Comparison of ENCODE assay signal across 1 cellular context in genomic region chr6:31870385-31870921, GRCh38.
TF ChIP-seq lines count a peak whose summit lies in the region.

No MANE protein-coding gene starts in this region.

TF ChIP-seq in HCT116, 20 proteins besides CTCF, POLR2A, EP300 and RAD21 (continued from another document):
- TF ChIP-seq ZBTB33 (IDR thresholded peaks at IDR 0.05; ENCODE audit: extremely low read depth, insufficient replicate concordance, low read length) (no peak), SIN3A (IDR thresholded peaks at IDR 0.05; ENCODE audit: low read depth) (no peak), EZH2phosphoT487 (IDR thresholded peaks at IDR 0.05; ENCODE audit: borderline replicate concordance) (no peak), ZFX (IDR thresholded peaks at IDR 0.05) (no peak), TCF7L2 (IDR thresholded peaks at IDR 0.05; ENCODE audit: borderline replicate concordance, extremely low read depth, insufficient read depth, insufficient read length) (no peak)
